Comparison of ENCODE assay signal across 12 cellular contexts in the genomic region with DNA sequence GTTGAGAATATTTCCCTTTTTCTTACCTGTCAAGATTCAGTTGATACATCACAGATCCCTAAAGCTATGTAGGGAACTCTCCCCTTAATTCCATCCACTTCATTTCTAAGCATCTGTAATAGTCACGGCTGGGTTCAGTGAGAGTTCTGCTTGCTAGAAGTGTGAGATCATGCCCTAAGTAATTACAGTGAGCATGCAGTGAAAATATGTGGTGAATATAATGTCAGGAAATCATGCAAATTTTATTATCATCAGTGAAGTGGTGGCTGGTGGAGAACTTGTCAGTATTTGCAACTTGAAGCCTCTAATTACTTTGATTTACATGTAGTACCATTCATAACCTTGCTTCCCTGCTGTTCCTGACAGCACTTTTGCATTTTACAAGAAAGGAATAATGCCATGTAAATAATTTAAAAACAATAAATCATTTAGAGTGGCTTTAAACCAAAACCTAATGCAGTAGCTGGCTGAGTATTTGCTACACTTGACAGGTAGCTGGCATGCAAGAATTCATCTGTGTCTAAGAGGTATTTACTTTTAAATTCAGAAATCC. TPM values are rescaled to one million over a fixed set of nuclear protein-coding genes. Genes with fewer than 3 reads are reported as not detected.
DNase-seq lines count a peak whose midpoint lies in the region; ATAC-seq, FAIRE-seq and TF ChIP-seq lines count a peak whose summit lies in the region.
"Had no signal": no experiment of that assay in that cellular context is flagged by ENCODE, and none has a peak within 500 bp of the region (broad histone marks: within the 10 kb centered on the region; RNA-seq: fewer than 3 reads in every experiment).

No MANE protein-coding gene starts in this region.

- H3K27me3 ChIP-seq in astrocyte (ENCODE audit: insufficient read depth, low read length) (no peaks in the 10 kb centered on the region), muscle layer of duodenum (ENCODE audit: low read depth, low read length) (no peaks in the 10 kb centered on the region), testis (no peaks in the 10 kb centered on the region)

- 39 to 74% methylated on average over 1 of the region's 1 CpG for WGBS in testis, 2 donors

- peak overlapping the region; percentile 76 for H3K9ac ChIP-seq in astrocyte (ENCODE audit: low read length)

- intact Hi-C loops in testis (cut with DNase I; ENCODE audit: low total_unique reads) = no loop called here

- H3K4me2 ChIP-seq in astrocyte (ENCODE audit: low read length) = peak overlapping the region; percentile 82

- ATAC-seq in HG03039 (IDR thresholded peaks at IDR 0.05; ENCODE audit: unreplicated experiment) (no peak), GM21360 (IDR thresholded peaks at IDR 0.05; ENCODE audit: unreplicated experiment) (no peak)
- ATAC-seq: stimulated activated memory B cell treated with anti-CD40 and anti-IgM and Interleukin-4, amounts not matched to agents 10 μg/mL and 1 μg/mL and 100 μg/mL, for 72 hours had no signal

- no peak for FAIRE-seq in astrocyte (lab: Jason Lieb, UNC)

- H3K9me3 Mint-ChIP-seq in astrocyte (ENCODE audit: unreplicated experiment) = no peaks in the 10 kb centered on the region
- H3K9me3 Mint-ChIP-seq: stimulated activated memory B cell treated with anti-CD40 and anti-IgM and Interleukin-4, amounts not matched to agents 10 μg/mL and 1 μg/mL and 100 μg/mL, for 72 hours had no signal

- TF ChIP-seq POLR2A in testis (IDR thresholded peaks at IDR 0.05) = no peak

- peak overlapping the region; percentile 94 for H3K27ac Mint-ChIP-seq in astrocyte (ENCODE audit: unreplicated experiment)
- H3K27ac Mint-ChIP-seq: stimulated activated memory B cell treated with anti-CD40 and anti-IgM and Interleukin-4, amounts not matched to agents 10 μg/mL and 1 μg/mL and 100 μg/mL, for 72 hours had no signal

- peaks cover 52% of the 10 kb centered on the region for H3K4me1 ChIP-seq in astrocyte (ENCODE audit: insufficient read depth, low read length)
- H3K4me1 ChIP-seq in muscle layer of duodenum (ENCODE audit: control insufficient read depth in 1 of 2, insufficient read depth in 2 of 2, low read length in 2 of 2) = no peaks in the 10 kb centered on the region
- no peaks in the 10 kb centered on the region for H3K4me1 ChIP-seq in testis

- DNase-seq in EL = peak; percentile 61
- DNase-seq in NCI-H187 (lab: John Stamatoyannopoulos, UW) = peak; percentile 84 to 90
- peak; percentile 85 for DNase-seq in astrocyte (ENCODE audit: low read depth)
- no peak for DNase-seq in activated CD4-positive, alpha-beta T cell treated with anti-CD3 and anti-CD28 coated beads, Interleukin-2, amount 50 U/mL, for 1 hour
- no peak for DNase-seq in testis
- DNase-seq: activated T-cell treated with anti-CD3 and anti-CD28 coated beads, Interleukin-2, amount 50 U/mL, for 48 hours; T-helper 9 cell had no signal

- H3K4me1 Mint-ChIP-seq in astrocyte (ENCODE audit: low read depth, unreplicated experiment) = peaks cover 47% of the 10 kb centered on the region
- H3K4me1 Mint-ChIP-seq: stimulated activated memory B cell treated with anti-CD40 and anti-IgM and Interleukin-4, amounts not matched to agents 10 μg/mL and 1 μg/mL and 100 μg/mL, for 72 hours had no signal

- H3K4me3 Mint-ChIP-seq in astrocyte (ENCODE audit: unreplicated experiment) = no peak overlapping the region
- H3K4me3 Mint-ChIP-seq: stimulated activated memory B cell treated with anti-CD40 and anti-IgM and Interleukin-4, amounts not matched to agents 10 μg/mL and 1 μg/mL and 100 μg/mL, for 72 hours had no signal

- peak overlapping the region; percentile 95 for H3K27ac ChIP-seq in astrocyte (ENCODE audit: low read depth, low read length)
- H3K27ac ChIP-seq in muscle layer of duodenum (ENCODE audit: low read length) = peak overlapping the region; percentile 68
- no peak overlapping the region for H3K27ac ChIP-seq in testis

- no peaks in the 10 kb centered on the region for H3K79me2 ChIP-seq in astrocyte (ENCODE audit: insufficient read depth, low read length)

- H3K36me3 Mint-ChIP-seq in astrocyte (ENCODE audit: low read depth, unreplicated experiment) = no peaks in the 10 kb centered on the region
- H3K36me3 Mint-ChIP-seq: stimulated activated memory B cell treated with anti-CD40 and anti-IgM and Interleukin-4, amounts not matched to agents 10 μg/mL and 1 μg/mL and 100 μg/mL, for 72 hours had no signal

- peak overlapping the region; percentile 31 for H3K4me3 ChIP-seq in astrocyte (ENCODE audit: insufficient read depth, low read depth, low read length)
- no peak overlapping the region for H3K4me3 ChIP-seq in muscle layer of duodenum (ENCODE audit: low read depth in 1 of 2, low read length in 2 of 2)
- no peak overlapping the region for H3K4me3 ChIP-seq in testis

- no peak overlapping the region for H2AFZ ChIP-seq in astrocyte (ENCODE audit: low read depth, low read length)

- TF ChIP-seq CTCF in astrocyte (IDR thresholded peaks at IDR 0.05; ENCODE audit: insufficient read depth, low read depth, low read length) (no peak), testis (IDR thresholded peaks at IDR 0.05) (no peak)

- no peaks in the 10 kb centered on the region for H3K27me3 Mint-ChIP-seq in astrocyte (ENCODE audit: low read depth, unreplicated experiment)

- H3K9me3 ChIP-seq in astrocyte (ENCODE audit: insufficient read depth, low read depth, low read length) (no peaks in the 10 kb centered on the region), muscle layer of duodenum (ENCODE audit: control insufficient read depth in 1 of 2, low read length in 2 of 2) (no peaks in the 10 kb centered on the region), testis (no peaks in the 10 kb centered on the region)

- H3K36me3 ChIP-seq in astrocyte (ENCODE audit: insufficient read depth, low read length) (no peaks in the 10 kb centered on the region), muscle layer of duodenum (ENCODE audit: control insufficient read depth in 1 of 2, insufficient read depth in 2 of 2, low read length in 2 of 2) (no peaks in the 10 kb centered on the region), testis (ENCODE audit: low read depth, missing control alignments) (no peaks in the 10 kb centered on the region)

- no peaks in the 10 kb centered on the region for H4K20me1 ChIP-seq in astrocyte (ENCODE audit: insufficient read depth, low read length)

RNA-seq across cellular contexts. Expression of gene CFAP299, which starts 28.3 kb away (rescaled TPM):
- total RNA-seq in astrocyte (not detected in 2 replicates), testis (10 to 100 TPM; 18.1 to 21.4 TPM)
- 51.9 TPM for polyA plus RNA-seq in testis (ENCODE audit: insufficient read depth, low read depth, low replicate concordance)
- total RNA-seq: liver had no signal
- polyA plus RNA-seq: liver had no signal

RNA-seq across cellular contexts. Expression of gene FGF5, which starts 40.8 kb away (rescaled TPM):
- 2.1 and 2.4 TPM in 2 replicates for total RNA-seq in astrocyte
- total RNA-seq in testis = not detected
- polyA plus RNA-seq in testis (ENCODE audit: insufficient read depth, low read depth, low replicate concordance) = not detected
- total RNA-seq: liver had no signal

Comparison
In these comparisons a context has a peak if more than half of its experiments do, and no peak if none do; other contexts are left out.
1. DNase-seq: peak in EL (single experiment), NCI-H187 (2 of 2) and astrocyte (single experiment); none in activated CD4-positive, alpha-beta T cell treated with anti-CD3 and anti-CD28 coated beads, Interleukin-2, amount 50 U/mL, for 1 hour (single experiment) and testis (single experiment).
2. H3K27ac ChIP-seq: peak in astrocyte (single experiment) and muscle layer of duodenum (single experiment); none in testis (0 of 2).
3. RNA of gene CFAP299, which starts 28.3 kb away (total RNA-seq): 18.1 to 21.4 TPM in testis; not detected in astrocyte; every median in the first group is over 10 times any median in the second.